ENCODE assay signal across 1 cellular context in genomic region chr17:61401280-61402072, GRCh38.
TF ChIP-seq lines count a peak whose summit lies in the region.

No MANE protein-coding gene starts in this region.

TF ChIP-seq in IMR-90, 13 proteins besides CTCF, POLR2A, EP300 and RAD21 (continued from another document):
- no peak for TF ChIP-seq CHD1 (IDR thresholded peaks at IDR 0.05; ENCODE audit: low read depth, low read length)
- TF ChIP-seq NFE2L2 (IDR thresholded peaks at IDR 0.05; ENCODE audit: low read depth, low read length) = no peak
- no peak for TF ChIP-seq MAFK (IDR thresholded peaks at IDR 0.05; ENCODE audit: low read depth, low read length)
- TF ChIP-seq BHLHE40 (IDR thresholded peaks at IDR 0.05; ENCODE audit: low read depth, low read length) = no peak
- TF ChIP-seq USF2 (IDR thresholded peaks at IDR 0.05; ENCODE audit: low read depth, low read length) = no peak
